ENCODE assay signal across 33 cellular contexts in genomic region chr5:8034852-8035251, GRCh38.
"Had no signal": no experiment of that assay in that cellular context is flagged by ENCODE, and none has a peak within 500 bp of the region (broad histone marks: within the 10 kb centered on the region; RNA-seq: fewer than 3 reads in every experiment).

No MANE protein-coding gene starts in this region.

- H3K4me3 ChIP-seq: adrenal gland, body of pancreas, colonic mucosa, heart right ventricle, hepatocyte had no signal

- H3K36me3 ChIP-seq: adrenal gland, colonic mucosa, heart right ventricle, WERI-Rb-1 had no signal

- H3K4me1 ChIP-seq: adrenal gland, body of pancreas, colonic mucosa, heart right ventricle had no signal

- H3K4me2 ChIP-seq: hepatocyte had no signal

- ATAC-seq: activated CD4-positive, alpha-beta T cell treated with anti-CD3 and anti-CD28 coated beads for 36 hours; activated CD8-positive, alpha-beta memory T cell treated with anti-CD3 and anti-CD28 coated beads, Interleukin-2, amount 10 ng/mL, durations not matched to agents 7 days and 5 days; activated CD8-positive, alpha-beta T cell treated with anti-CD3 and anti-CD28 coated beads, Interleukin-2, amount 10 ng/mL, durations not matched to agents 7 days and 5 days; activated naive CD8-positive, alpha-beta T cell treated with anti-CD3 and anti-CD28 coated beads, Interleukin-2, amount 50 U/mL, for 24 hours; body of pancreas; esophagus mucosa; heart right ventricle; T-helper 17 cell had no signal

- H3K4me3 Mint-ChIP-seq: activated CD4-positive, alpha-beta memory T cell treated with anti-CD3 and anti-CD28 coated beads for 36 hours; activated CD4-positive, alpha-beta T cell treated with anti-CD3 and anti-CD28 coated beads for 36 hours; activated CD4-positive, alpha-beta T cell treated with anti-CD3 and anti-CD28 coated beads, Interleukin-2, amount 10 ng/mL, durations not matched to agents 24 days and 14 days; activated CD8-positive, alpha-beta memory T cell treated with anti-CD3 and anti-CD28 coated beads, Interleukin-2, amount 10 ng/mL, durations not matched to agents 7 days and 5 days; activated CD8-positive, alpha-beta T cell treated with anti-CD3 and anti-CD28 coated beads, Interleukin-2, amount 10 ng/mL, durations not matched to agents 7 days and 5 days; activated naive CD4-positive, alpha-beta T cell treated with anti-CD3 and anti-CD28 coated beads for 36 hours; activated naive CD4-positive, alpha-beta T cell treated with anti-CD3 and anti-CD28 coated beads, Interleukin-2, amount 50 U/mL, for 24 hours; activated naive CD8-positive, alpha-beta T cell treated with anti-CD3 and anti-CD28 coated beads for 36 hours; activated naive CD8-positive, alpha-beta T cell treated with anti-CD3 and anti-CD28 coated beads, Interleukin-2, amount 50 U/mL, for 24 hours; activated T-helper 1 cell treated with anti-CD3 and anti-CD28 coated beads, Interleukin-12 subunit alpha, Interleukin-12 subunit beta, Interleukin-2, Interleukin-4 antibody, amounts not matched to agents 30 ng/mL and 10 ng/mL and 1 ng/mL, durations not matched to agents 14 hours and 24 hours and 36 hours; T-helper 17 cell; T-helper 2 cell treated with Interferon-gamma antibody and Interleukin-4, amounts not matched to agents 5 μg/mL and 100 μg/mL, for 36 hours had no signal

- H3K4me1 Mint-ChIP-seq: activated CD4-positive, alpha-beta T cell treated with anti-CD3 and anti-CD28 coated beads for 36 hours; activated CD4-positive, alpha-beta T cell treated with anti-CD3 and anti-CD28 coated beads, Interleukin-2, amount 10 ng/mL, durations not matched to agents 24 days and 14 days; activated CD8-positive, alpha-beta memory T cell treated with anti-CD3 and anti-CD28 coated beads, Interleukin-2, amount 10 ng/mL, durations not matched to agents 7 days and 5 days; activated naive CD4-positive, alpha-beta T cell treated with anti-CD3 and anti-CD28 coated beads, Interleukin-2, amount 50 U/mL, for 24 hours; activated naive CD8-positive, alpha-beta T cell treated with anti-CD3 and anti-CD28 coated beads for 36 hours; activated naive CD8-positive, alpha-beta T cell treated with anti-CD3 and anti-CD28 coated beads, Interleukin-2, amount 50 U/mL, for 24 hours; T-helper 17 cell had no signal

- H3K79me2 ChIP-seq: hepatocyte had no signal

- H3K9me3 ChIP-seq: adrenal gland, colonic mucosa had no signal

- DNase-seq: activated CD4-positive, alpha-beta memory T cell treated with anti-CD3 and anti-CD28 coated beads for 36 hours; activated CD4-positive, alpha-beta T cell treated with anti-CD3 and anti-CD28 coated beads for 36 hours; activated CD4-positive, alpha-beta T cell treated with anti-CD3 and anti-CD28 coated beads, Interleukin-2, amount 10 ng/mL, durations not matched to agents 24 days and 14 days; activated CD4-positive, CD25-positive, alpha-beta regulatory T cell; activated CD4-positive, CD25-positive, alpha-beta regulatory T cell treated with anti-CD3 and anti-CD28 coated beads, Interleukin-2, amount 50 U/mL, for 72 hours; activated CD8-positive, alpha-beta memory T cell treated with anti-CD3 and anti-CD28 coated beads, Interleukin-2, amount 10 ng/mL, durations not matched to agents 7 days and 5 days; activated CD8-positive, alpha-beta memory T cell treated with anti-CD3 and anti-CD28 coated beads, Interleukin-2, amount 50 U/mL, for 4 hours; activated CD8-positive, alpha-beta T cell treated with anti-CD3 and anti-CD28 coated beads, Interleukin-2, amount 10 ng/mL, durations not matched to agents 7 days and 5 days; activated effector memory CD4-positive, alpha-beta T cell treated with anti-CD3 and anti-CD28 coated beads, Interleukin-2, amount 50 U/mL, for 16 hours; activated naive CD4-positive, alpha-beta T cell treated with anti-CD3 and anti-CD28 coated beads for 36 hours; activated naive CD8-positive, alpha-beta T cell treated with anti-CD3 and anti-CD28 coated beads for 36 hours; activated naive CD8-positive, alpha-beta T cell treated with anti-CD3 and anti-CD28 coated beads, Interleukin-2, amount 50 U/mL, for 24 hours; activated T-cell treated with anti-CD3 and anti-CD28 coated beads, Interleukin-2, amount 50 U/mL, for 1 hour; activated T-cell treated with anti-CD3 and anti-CD28 coated beads, Interleukin-2, amount 50 U/mL, for 48 hours; adrenal gland; amygdala; aorta; body of pancreas; caudate nucleus; colonic mucosa; effector CD8-positive, alpha-beta T cell; foreskin fibroblast; glutamatergic neuron; heart right ventricle; T-helper 17 cell; T1000; WERI-Rb-1 had no signal

- H3K27me3 ChIP-seq: adrenal gland, body of pancreas, colonic mucosa, heart right ventricle, hepatocyte had no signal

- H2AFZ ChIP-seq: hepatocyte had no signal

- H3K36me3 Mint-ChIP-seq: activated CD4-positive, alpha-beta memory T cell treated with anti-CD3 and anti-CD28 coated beads for 36 hours; activated CD8-positive, alpha-beta memory T cell treated with anti-CD3 and anti-CD28 coated beads, Interleukin-2, amount 10 ng/mL, durations not matched to agents 7 days and 5 days; activated naive CD4-positive, alpha-beta T cell treated with anti-CD3 and anti-CD28 coated beads, Interleukin-2, amount 50 U/mL, for 24 hours had no signal

- H3K27ac ChIP-seq: adrenal gland, body of pancreas, colonic mucosa, heart right ventricle, hepatocyte, WERI-Rb-1 had no signal

- H3K27ac Mint-ChIP-seq: activated CD4-positive, alpha-beta memory T cell treated with anti-CD3 and anti-CD28 coated beads for 36 hours; activated CD4-positive, alpha-beta T cell treated with anti-CD3 and anti-CD28 coated beads for 36 hours; activated CD4-positive, alpha-beta T cell treated with anti-CD3 and anti-CD28 coated beads, Interleukin-2, amount 10 ng/mL, durations not matched to agents 24 days and 14 days; activated CD8-positive, alpha-beta memory T cell treated with anti-CD3 and anti-CD28 coated beads, Interleukin-2, amount 10 ng/mL, durations not matched to agents 7 days and 5 days; activated CD8-positive, alpha-beta T cell treated with anti-CD3 and anti-CD28 coated beads, Interleukin-2, amount 10 ng/mL, durations not matched to agents 7 days and 5 days; activated naive CD4-positive, alpha-beta T cell treated with anti-CD3 and anti-CD28 coated beads for 36 hours; activated naive CD4-positive, alpha-beta T cell treated with anti-CD3 and anti-CD28 coated beads, Interleukin-2, amount 50 U/mL, for 24 hours; activated naive CD8-positive, alpha-beta T cell treated with anti-CD3 and anti-CD28 coated beads for 36 hours; activated naive CD8-positive, alpha-beta T cell treated with anti-CD3 and anti-CD28 coated beads, Interleukin-2, amount 50 U/mL, for 24 hours; activated T-helper 1 cell treated with anti-CD3 and anti-CD28 coated beads, Interleukin-12 subunit alpha, Interleukin-12 subunit beta, Interleukin-2, Interleukin-4 antibody, amounts not matched to agents 30 ng/mL and 10 ng/mL and 1 ng/mL, durations not matched to agents 14 hours and 24 hours and 36 hours; activated T-helper 2 cell treated with anti-CD3 and anti-CD28 coated beads, Interferon-gamma antibody, Interleukin-2, Interleukin-4, amounts not matched to agents 10 μg/mL and 5 μg/mL and 100 μg/mL, durations not matched to agents 14 hours and 24 hours and 36 hours; T-helper 17 cell; T-helper 2 cell treated with Interferon-gamma antibody and Interleukin-4, amounts not matched to agents 5 μg/mL and 100 μg/mL, for 36 hours had no signal

- H3K9me3 Mint-ChIP-seq: activated CD4-positive, alpha-beta T cell treated with anti-CD3 and anti-CD28 coated beads, Interleukin-2, amount 10 ng/mL, durations not matched to agents 24 days and 14 days; activated T-helper 1 cell treated with anti-CD3 and anti-CD28 coated beads, Interleukin-12 subunit alpha, Interleukin-12 subunit beta, Interleukin-2, Interleukin-4 antibody, amounts not matched to agents 30 ng/mL and 10 ng/mL and 1 ng/mL, durations not matched to agents 14 hours and 24 hours and 36 hours; activated T-helper 2 cell treated with anti-CD3 and anti-CD28 coated beads, Interferon-gamma antibody, Interleukin-2, Interleukin-4, amounts not matched to agents 10 μg/mL and 5 μg/mL and 100 μg/mL, durations not matched to agents 14 hours and 24 hours and 36 hours had no signal

- H3K27me3 Mint-ChIP-seq: activated CD4-positive, alpha-beta memory T cell treated with anti-CD3 and anti-CD28 coated beads for 36 hours; activated CD4-positive, alpha-beta T cell treated with anti-CD3 and anti-CD28 coated beads, Interleukin-2, amount 10 ng/mL, durations not matched to agents 24 days and 14 days; activated CD8-positive, alpha-beta memory T cell treated with anti-CD3 and anti-CD28 coated beads, Interleukin-2, amount 10 ng/mL, durations not matched to agents 7 days and 5 days; activated naive CD4-positive, alpha-beta T cell treated with anti-CD3 and anti-CD28 coated beads, Interleukin-2, amount 50 U/mL, for 24 hours; activated naive CD8-positive, alpha-beta T cell treated with anti-CD3 and anti-CD28 coated beads for 36 hours; activated naive CD8-positive, alpha-beta T cell treated with anti-CD3 and anti-CD28 coated beads, Interleukin-2, amount 50 U/mL, for 24 hours; T-helper 17 cell had no signal
